ENCODE assay signal across 7 cellular contexts in the genomic region with DNA sequence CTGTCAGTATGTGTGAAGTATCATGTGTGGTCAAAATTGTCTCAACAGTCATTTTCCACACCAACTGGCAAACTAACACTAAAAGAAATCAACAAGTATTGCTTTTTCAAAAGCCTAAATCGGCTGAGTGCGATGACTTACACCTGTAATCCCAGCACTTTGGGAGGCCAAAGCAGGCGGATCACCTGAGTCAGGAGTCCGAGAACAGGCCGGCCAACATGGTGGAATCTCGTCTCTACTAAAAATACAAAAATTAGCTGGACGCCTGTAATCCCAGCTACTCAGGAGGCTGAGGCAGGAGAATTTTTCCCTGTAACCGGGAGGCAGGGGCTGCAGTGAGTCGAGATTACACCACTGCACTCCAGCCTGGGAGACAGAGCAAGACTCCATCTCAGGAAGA.
DNase-seq lines count a peak whose midpoint lies in the region; ATAC-seq and TF ChIP-seq lines count a peak whose summit lies in the region.
"Not testable (repeated sequence)": the region's sequence is repeated elsewhere in the genome, so short reads cannot be mapped to it uniquely, and the experiment has no call there.

No MANE protein-coding gene starts in this region.

- TF ChIP-seq CTCF in GM12865 (IDR thresholded peaks at IDR 0.05; ENCODE audit: insufficient read depth, low read depth, low read length, missing control alignments); Peyer's patch (IDR thresholded peaks at IDR 0.05); sigmoid colon (IDR thresholded peaks at IDR 0.05); upper lobe of right lung (IDR thresholded peaks at IDR 0.05): not testable (repeated sequence)

- not testable (repeated sequence) for H3K9me3 ChIP-seq in Peyer's patch, sigmoid colon, upper lobe of right lung

- intact Hi-C loops in sigmoid colon (cut with DNase I); upper lobe of right lung (cut with DNase I): not testable (repeated sequence)

- ATAC-seq in left lobe of liver, upper lobe of right lung: not testable (repeated sequence)

- DNase-seq in GM12865 (ENCODE audit: low read depth) = not testable (repeated sequence)
- DNase-seq in Peyer's patch (peak in 2 of 3 donors; percentile 10 to 42), left lobe of liver (ENCODE audit: low spot score) (peak; percentile 27), sigmoid colon (peak; percentile 35), upper lobe of right lung (peak; percentile 40)
- peak; percentile 53 for DNase-seq in activated CD8-positive, alpha-beta memory T cell treated with anti-CD3 and anti-CD28 coated beads for 24 hours
- DNase-seq in activated effector memory CD4-positive, alpha-beta T cell treated with anti-CD3 and anti-CD28 coated beads, Interleukin-2, amount 50 U/mL, for 16 hours = peak; percentile 41

- H3K4me3 ChIP-seq in GM12865 (ENCODE audit: low read depth, low read length) = peak overlapping the region; percentile 37
- H3K4me3 ChIP-seq in Peyer's patch, sigmoid colon, upper lobe of right lung: not testable (repeated sequence)

- H3K36me3 ChIP-seq in Peyer's patch, sigmoid colon, upper lobe of right lung: not testable (repeated sequence)

- not testable (repeated sequence) for H3K27me3 ChIP-seq in Peyer's patch, sigmoid colon, upper lobe of right lung

- 58 to 70% methylated on average over 7 of the region's 9 CpGs for WGBS in sigmoid colon, 2 donors

- not testable (repeated sequence) for H3K27ac ChIP-seq in Peyer's patch, sigmoid colon, upper lobe of right lung

- H3K4me1 ChIP-seq in Peyer's patch (peaks cover 0 to 10% (median 3%) of the 10 kb centered on the region in 4 donors), sigmoid colon (peaks cover 0 to 12% (median 3%) of the 10 kb centered on the region in 4 donors)
- H3K4me1 ChIP-seq in upper lobe of right lung = not testable (repeated sequence)

- TF ChIP-seq EP300 in sigmoid colon (IDR thresholded peaks at IDR 0.05) = not testable (repeated sequence)

- not testable (repeated sequence) for TF ChIP-seq POLR2A in Peyer's patch (IDR thresholded peaks at IDR 0.05); sigmoid colon (IDR thresholded peaks at IDR 0.05)
